ENCODE assay signal across 1 cellular context in the genomic region with DNA sequence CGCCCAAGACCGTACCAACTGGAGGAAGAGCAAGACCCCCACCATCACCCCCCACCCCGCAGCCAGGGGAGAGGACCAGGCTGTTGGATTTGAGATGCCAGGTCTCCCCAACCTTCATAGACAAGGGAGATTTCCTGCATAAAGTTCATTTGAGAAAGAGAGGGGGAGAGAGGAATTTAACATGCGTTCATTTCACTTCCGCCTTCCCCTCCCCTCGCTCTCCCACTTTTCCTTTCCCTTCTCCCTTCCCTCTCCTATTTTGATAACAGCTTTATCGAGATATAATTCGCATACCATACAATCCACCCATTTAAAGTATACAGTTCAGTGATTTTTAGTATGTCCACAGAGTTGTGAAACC.
TF ChIP-seq lines count a peak whose summit lies in the region.

No MANE protein-coding gene starts in this region.

TF ChIP-seq in K562, 482 proteins besides CTCF, POLR2A, EP300 and RAD21:
- TF ChIP-seq ZNF165 (CRISPR knock-in tag; IDR thresholded peaks at IDR 0.05; ENCODE audit: borderline replicate concordance) = no peak
- TF ChIP-seq, protein P1, sequence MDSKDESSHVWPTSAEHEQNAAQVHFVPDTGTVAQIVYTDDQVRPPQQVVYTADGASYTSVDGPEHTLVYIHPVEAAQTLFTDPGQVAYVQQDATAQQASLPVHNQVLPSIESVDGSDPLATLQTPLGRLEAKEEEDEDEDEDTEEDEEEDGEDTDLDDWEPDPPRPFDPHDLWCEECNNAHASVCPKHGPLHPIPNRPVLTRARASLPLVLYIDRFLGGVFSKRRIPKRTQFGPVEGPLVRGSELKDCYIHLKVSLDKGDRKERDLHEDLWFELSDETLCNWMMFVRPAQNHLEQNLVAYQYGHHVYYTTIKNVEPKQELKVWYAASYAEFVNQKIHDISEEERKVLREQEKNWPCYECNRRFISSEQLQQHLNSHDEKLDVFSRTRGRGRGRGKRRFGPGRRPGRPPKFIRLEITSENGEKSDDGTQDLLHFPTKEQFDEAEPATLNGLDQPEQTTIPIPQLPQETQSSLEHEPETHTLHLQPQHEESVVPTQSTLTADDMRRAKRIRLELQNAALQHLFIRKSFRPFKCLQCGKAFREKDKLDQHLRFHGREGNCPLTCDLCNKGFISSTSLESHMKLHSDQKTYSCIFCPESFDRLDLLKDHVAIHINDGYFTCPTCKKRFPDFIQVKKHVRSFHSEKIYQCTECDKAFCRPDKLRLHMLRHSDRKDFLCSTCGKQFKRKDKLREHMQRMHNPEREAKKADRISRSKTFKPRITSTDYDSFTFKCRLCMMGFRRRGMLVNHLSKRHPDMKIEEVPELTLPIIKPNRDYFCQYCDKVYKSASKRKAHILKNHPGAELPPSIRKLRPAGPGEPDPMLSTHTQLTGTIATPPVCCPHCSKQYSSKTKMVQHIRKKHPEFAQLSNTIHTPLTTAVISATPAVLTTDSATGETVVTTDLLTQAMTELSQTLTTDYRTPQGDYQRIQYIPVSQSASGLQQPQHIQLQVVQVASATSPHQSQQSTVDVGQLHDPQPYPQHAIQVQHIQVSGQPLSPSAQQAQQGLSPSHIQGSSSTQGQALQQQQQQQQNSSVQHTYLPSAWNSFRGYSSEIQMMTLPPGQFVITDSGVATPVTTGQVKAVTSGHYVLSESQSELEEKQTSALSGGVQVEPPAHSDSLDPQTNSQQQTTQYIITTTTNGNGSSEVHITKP (IDR thresholded peaks at IDR 0.05; ENCODE audit: partially characterized antibody) = peak; percentile 85
